1 cellular context compared by ENCODE assay signal in genomic region chr10:11499425-11500071, GRCh38.
TF ChIP-seq lines count a peak whose summit lies in the region.

No MANE protein-coding gene starts in this region.

TF ChIP-seq in K562, 482 proteins besides CTCF, POLR2A, EP300 and RAD21 (continued from another document and continues in another):
- peak; percentile 39; the same call in 1 of the 2 replicates for TF ChIP-seq ZBTB12 (CRISPR knock-in tag; IDR thresholded peaks at IDR 0.05)
- TF ChIP-seq VEZF1 (CRISPR knock-in tag; IDR thresholded peaks at IDR 0.05), result peak; percentile 52; the same call in 1 of the 2 replicates
- no peak for TF ChIP-seq FOXA3 (CRISPR knock-in tag; conservative IDR thresholded peaks at IDR 0.05 in 1 of 2, IDR thresholded peaks at IDR 0.05 in 1 of 2)
- TF ChIP-seq XRCC5 (IDR thresholded peaks at IDR 0.05; ENCODE audit: low read depth, low read length), result no peak
- no peak for TF ChIP-seq ETS2 (tag; IDR thresholded peaks at IDR 0.05; ENCODE audit: borderline replicate concordance, poor library complexity, severe bottlenecking)
- no peak for TF ChIP-seq SIRT6 (IDR thresholded peaks at IDR 0.05; ENCODE audit: low read depth, low read length)
- TF ChIP-seq JUND (IDR thresholded peaks at IDR 0.05; ENCODE audit: borderline replicate concordance, low read depth, low read length), result peak; percentile 99
- TF ChIP-seq JUND (tag; IDR thresholded peaks at IDR 0.05; ENCODE audit: borderline replicate concordance, low read depth, low read length), result peak; percentile 100
- no peak for TF ChIP-seq RBM15 (IDR thresholded peaks at IDR 0.05; ENCODE audit: insufficient read depth, low read length)
- no peak for TF ChIP-seq MEF2A (IDR thresholded peaks at IDR 0.05; ENCODE audit: control insufficient read depth, low read depth, low read length)
- TF ChIP-seq MNT (conservative IDR thresholded peaks at IDR 0.05), result peak in 1 of 2 experiments; percentile 49; a peak in 1 of 4 replicates
- TF ChIP-seq MCM5 (IDR thresholded peaks at IDR 0.05; ENCODE audit: low read depth), result no peak
- no peak for TF ChIP-seq EWSR1 (IDR thresholded peaks at IDR 0.05; ENCODE audit: borderline replicate concordance, low read depth, partially characterized antibody)
- TF ChIP-seq FOSL1 (tag; conservative IDR thresholded peaks at IDR 0.05), result peak; percentile 85
- peak; percentile 79; the same call in 1 of the 2 replicates for TF ChIP-seq ELF4 (CRISPR knock-in tag; IDR thresholded peaks at IDR 0.05)
- TF ChIP-seq PTTG1 (tag; IDR thresholded peaks at IDR 0.05; ENCODE audit: low read depth), result no peak
- no peak for TF ChIP-seq ZNF384 (IDR thresholded peaks at IDR 0.05; ENCODE audit: low read depth, low read length)
- peak; percentile 65 for TF ChIP-seq HMGN3 (IDR thresholded peaks at IDR 0.05; ENCODE audit: borderline replicate concordance, extremely low read depth, insufficient read length, low read depth, low read length)
- TF ChIP-seq NFE2L1 (tag; IDR thresholded peaks at IDR 0.05; ENCODE audit: borderline replicate concordance, low read depth), result no peak
- no peak for TF ChIP-seq ZNF121 (CRISPR knock-in tag; conservative IDR thresholded peaks at IDR 0.05)
- TF ChIP-seq POLR2B (IDR thresholded peaks at IDR 0.05; ENCODE audit: low read depth, partially characterized antibody), result no peak
- TF ChIP-seq SLC30A9 (CRISPR knock-in tag; IDR thresholded peaks at IDR 0.05), result no peak
- TF ChIP-seq POLR2H (tag; IDR thresholded peaks at IDR 0.05; ENCODE audit: low read depth), result no peak; the same call in 1 of the 2 replicates
- no peak for TF ChIP-seq REST (CRISPR knock-in tag; IDR thresholded peaks at IDR 0.05; ENCODE audit: low read depth)
- peak; percentile 98 for TF ChIP-seq ARID1B (IDR thresholded peaks at IDR 0.05)
- no peak for TF ChIP-seq CHD4 (IDR thresholded peaks at IDR 0.05; ENCODE audit: insufficient read depth, insufficient replicate concordance, low read depth, low read length, poor library complexity, severe bottlenecking)
- TF ChIP-seq ZNF609 (CRISPR knock-in tag; IDR thresholded peaks at IDR 0.05; ENCODE audit: borderline replicate concordance), result no peak
- no peak for TF ChIP-seq ZZZ3 (IDR thresholded peaks at IDR 0.05)
- TF ChIP-seq ZBTB17 (CRISPR knock-in tag; IDR thresholded peaks at IDR 0.05), result 0 out of 2 replicates have a peak, but pooled peaks have one; percentile 24
- TF ChIP-seq NCOR1 (IDR thresholded peaks at IDR 0.05), result peak; percentile 91
- TF ChIP-seq SMARCC2 (IDR thresholded peaks at IDR 0.05; ENCODE audit: low read depth), result peak; percentile 95
- TF ChIP-seq CEBPB (tag; IDR thresholded peaks at IDR 0.05), result peak; percentile 48
- TF ChIP-seq HDAC8 (tag; IDR thresholded peaks at IDR 0.05), result no peak
- no peak for TF ChIP-seq CTCFL (IDR thresholded peaks at IDR 0.05; ENCODE audit: borderline replicate concordance, insufficient read depth, low read depth, low read length, poor library complexity, severe bottlenecking)
- no peak for TF ChIP-seq ZBTB33 (CRISPR knock-in tag; IDR thresholded peaks at IDR 0.05)
- TF ChIP-seq FOXP1 (CRISPR knock-in tag; IDR thresholded peaks at IDR 0.05), result 0 out of 2 replicates have a peak, but pooled peaks have one; percentile 32
- no peak; the same call in 1 of the 2 replicates for TF ChIP-seq HINFP (tag; conservative IDR thresholded peaks at IDR 0.05; ENCODE audit: low read depth)
- no peak for TF ChIP-seq HOMEZ (CRISPR knock-in tag; IDR thresholded peaks at IDR 0.05)
- TF ChIP-seq ZNF175 (CRISPR knock-in tag; IDR thresholded peaks at IDR 0.05; ENCODE audit: low read depth), result peak; percentile 84; the same call in 1 of the 2 replicates
- TF ChIP-seq NCOA1 (IDR thresholded peaks at IDR 0.05; ENCODE audit: low read depth), result peak; percentile 83
- no peak for TF ChIP-seq HMG20B (CRISPR knock-in tag; IDR thresholded peaks at IDR 0.05)
- no peak for TF ChIP-seq KAT7 (CRISPR knock-in tag; IDR thresholded peaks at IDR 0.05; ENCODE audit: borderline replicate concordance)
- TF ChIP-seq CBFA2T3 (IDR thresholded peaks at IDR 0.05), result peak; percentile 97
